ENCODE assay signal across 8 cellular contexts in the genomic region with DNA sequence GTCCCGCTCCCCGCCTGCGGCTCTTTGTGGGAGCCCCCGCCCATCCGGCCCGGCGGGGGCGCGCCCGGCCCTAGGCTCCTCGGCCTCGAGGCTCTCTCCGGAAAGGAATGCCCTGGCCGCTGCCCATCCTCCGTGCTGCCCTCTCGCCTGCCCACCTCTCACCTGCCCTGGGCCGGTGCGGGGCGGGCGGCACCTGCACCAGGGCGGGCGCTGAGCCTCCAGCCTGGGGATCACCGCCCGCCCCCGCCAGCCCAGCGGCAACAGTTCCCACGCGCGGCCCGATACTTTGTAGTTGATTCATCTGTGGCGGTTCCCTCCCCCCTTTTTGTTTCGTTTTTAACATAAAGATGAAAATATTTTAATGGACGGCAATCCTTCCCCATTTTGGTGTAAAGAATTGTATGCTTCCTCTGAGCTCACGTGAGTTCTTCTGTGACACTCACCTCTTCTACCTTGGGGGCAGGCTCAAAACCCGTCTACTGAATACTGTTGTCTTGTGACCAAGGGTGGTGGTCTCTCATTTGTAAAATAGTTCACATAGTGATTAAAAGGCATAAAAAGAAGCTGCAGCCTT. TPM values are rescaled to one million over a fixed set of nuclear protein-coding genes. Genes with fewer than 3 reads are reported as not detected.
DNase-seq lines count a peak whose midpoint lies in the region; ATAC-seq and TF ChIP-seq lines count a peak whose summit lies in the region.

No MANE protein-coding gene starts in this region.

- H3K27ac ChIP-seq in PC-9 (no peak overlapping the region), left ventricle myocardium inferior (replicated peaks) (peak overlapping the region; percentile 100), skeletal muscle tissue (ENCODE audit: low read depth, low read length) (peak overlapping the region; percentile 88)

- H3K36me3 ChIP-seq in PC-9 (ENCODE audit: low read depth) = no peaks in the 10 kb centered on the region
- H3K36me3 ChIP-seq in left ventricle myocardium inferior = no peaks in the 10 kb centered on the region
- peaks cover 0 to 3% (median 0%) of the 10 kb centered on the region in 3 donors for H3K36me3 ChIP-seq in skeletal muscle tissue (ENCODE audit: control insufficient read depth in 3 of 3, insufficient read depth in 3 of 3, low read length in 3 of 3)

- no peaks in the 10 kb centered on the region for H3F3A ChIP-seq in PC-9 (ENCODE audit: insufficient read depth, low read depth)

- ATAC-seq in GM19324 (IDR thresholded peaks at IDR 0.05; ENCODE audit: low FRiP score, unreplicated experiment) (peak; percentile 4), HG03520 (IDR thresholded peaks at IDR 0.05; ENCODE audit: unreplicated experiment) (no peak), GM21423 (IDR thresholded peaks at IDR 0.05; ENCODE audit: unreplicated experiment) (no peak), HG02938 (IDR thresholded peaks at IDR 0.05; ENCODE audit: unreplicated experiment) (no peak)

- POLR2A ChIA-PET in PC-9 (lab: Charles Lee; ENCODE audit: unreplicated experiment) = no interaction called here

- H3K4me1 ChIP-seq in PC-9 (replicated peaks; ENCODE audit: insufficient read depth) = no peaks in the 10 kb centered on the region
- peaks cover 79% of the 10 kb centered on the region for H3K4me1 ChIP-seq in left ventricle myocardium inferior
- H3K4me1 ChIP-seq in skeletal muscle tissue (ENCODE audit: control insufficient read depth in 3 of 3, insufficient read depth in 3 of 3, low read length in 3 of 3) = peaks cover 53 to 57% (median 53%) of the 10 kb centered on the region in 3 donors

- H3K27me3 ChIP-seq in PC-9 (ENCODE audit: insufficient read depth, low read depth) (no peaks in the 10 kb centered on the region), left ventricle myocardium inferior (ENCODE audit: low read depth) (no peaks in the 10 kb centered on the region), skeletal muscle tissue (ENCODE audit: control insufficient read depth in 3 of 3, insufficient read depth in 3 of 3, low read length in 3 of 3) (no peaks in the 10 kb centered on the region)

- no peaks in the 10 kb centered on the region for H3K9me3 ChIP-seq in PC-9 (ENCODE audit: insufficient read depth, low read depth)
- H3K9me3 ChIP-seq in left ventricle myocardium inferior (replicated peaks) = no peaks in the 10 kb centered on the region
- no peaks in the 10 kb centered on the region for H3K9me3 ChIP-seq in skeletal muscle tissue (ENCODE audit: control insufficient read depth in 3 of 3, low read length in 3 of 3)

- TF ChIP-seq CTCF in PC-9 (conservative IDR thresholded peaks at IDR 0.05) = no peak
- TF ChIP-seq CTCF in left ventricle myocardium inferior (IDR thresholded peaks at IDR 0.05; ENCODE audit: borderline replicate concordance) = no peak

- H3K4me3 ChIP-seq in PC-9 (no peak overlapping the region), left ventricle myocardium inferior (peak overlapping the region; percentile 97), skeletal muscle tissue (ENCODE audit: low read length in 3 of 3) (peak overlapping the region; percentile 73 to 80 (median 75))

- H2AFZ ChIP-seq in PC-9 = no peak overlapping the region

- CTCF ChIA-PET in PC-9 (lab: Charles Lee) = no interaction called here

- intact Hi-C loops in PC-9 (cut with micrococcal nuclease; ENCODE audit: unreplicated experiment) (loop anchor here (2.0 to 5.0 kb wide), 2 partner anchors 68 to 336 kb away; a partner anchor contains a TSS), left ventricle myocardium inferior (cut with micrococcal nuclease) (no loop called here)

- H3K4me2 ChIP-seq in PC-9 = no peak overlapping the region

- peak overlapping the region; percentile 68 to 85 (median 77) for H3K9ac ChIP-seq in skeletal muscle tissue (ENCODE audit: low read depth in 1 of 3, low read length in 3 of 3)

- no peaks in the 10 kb centered on the region for H3K9me2 ChIP-seq in PC-9 (ENCODE audit: insufficient read depth)

- DNase-seq in PC-9 = no peak
- DNase-seq in activated naive CD4-positive, alpha-beta T cell (lab: John Stamatoyannopoulos, UW) = peak; percentile 33 to 59 (median 45)
- DNase-seq in left ventricle myocardium inferior = peak; percentile 59

- no peaks in the 10 kb centered on the region for H4K20me1 ChIP-seq in PC-9 (ENCODE audit: insufficient read depth)

- no peaks in the 10 kb centered on the region for H3K79me2 ChIP-seq in PC-9 (ENCODE audit: low read depth)

- BruUV-seq in PC-9 (replicated peaks; lab: Mats Ljungman, UMichigan) = TSS peak; percentile 54

RNA-seq across cellular contexts. Expression of a gene that starts 1.9 kb away (rescaled TPM):
- total RNA-seq in PC-9 (2021) = 2.5 and 3.4 TPM in 2 replicates
- total RNA-seq in left ventricle myocardium inferior = 62.3 TPM
- 20.4 TPM for total RNA-seq in skeletal muscle tissue

Comparison
In these comparisons a context has a peak if more than half of its experiments do, and no peak if none do; other contexts are left out.
1. DNase-seq: peak in activated naive CD4-positive, alpha-beta T cell (4 of 4) and left ventricle myocardium inferior (single experiment); none in PC-9 (0 of 2).